In the genomic region with DNA sequence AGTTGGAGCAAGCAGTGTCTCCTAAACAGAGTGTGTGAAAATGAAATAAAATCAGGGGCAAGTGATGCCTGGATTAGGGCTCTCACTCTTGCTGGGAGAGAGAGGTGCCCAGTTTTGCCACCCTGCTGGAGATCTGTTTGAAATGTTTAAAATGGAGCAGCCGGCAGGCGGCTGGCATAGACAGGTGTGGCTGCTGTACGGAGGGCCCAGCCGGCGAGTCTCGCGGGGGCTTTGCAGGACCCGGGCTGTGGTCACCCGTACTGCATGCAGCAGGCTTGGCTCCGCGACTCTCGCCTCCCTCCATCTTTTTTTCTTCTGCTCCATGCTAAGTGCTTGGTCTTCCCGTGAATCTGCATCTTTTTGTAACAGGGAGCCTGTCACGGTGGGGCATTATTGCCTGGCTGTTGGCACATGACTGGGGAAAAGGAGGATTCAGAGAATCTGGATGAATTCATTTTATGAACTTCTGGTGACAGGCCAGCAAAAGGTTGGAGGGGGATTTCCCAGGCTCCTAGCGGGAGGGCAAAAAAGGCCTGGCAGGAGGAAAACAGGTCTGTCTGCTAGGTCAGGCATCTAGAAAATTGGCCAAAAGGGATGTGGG, we compare ENCODE assay signal across 7 cellular contexts. TPM values are rescaled to one million over a fixed set of nuclear protein-coding genes. Genes with fewer than 3 reads are reported as not detected.
DNase-seq lines count a peak whose midpoint lies in the region; ATAC-seq and TF ChIP-seq lines count a peak whose summit lies in the region.

No MANE protein-coding gene starts in this region.

- TF ChIP-seq CTCF in RWPE2 (IDR thresholded peaks at IDR 0.05; ENCODE audit: poor library complexity, severe bottlenecking) (no peak), esophagus muscularis mucosa (IDR thresholded peaks at IDR 0.05) (no peak), neural cell (IDR thresholded peaks at IDR 0.05; ENCODE audit: poor library complexity, severe bottlenecking) (no peak)

- H3K27me3 ChIP-seq in GM23248 (replicated peaks; ENCODE audit: insufficient read depth) (no peaks in the 10 kb centered on the region), RWPE2 (ENCODE audit: insufficient read depth, poor library complexity, severe bottlenecking) (no peaks in the 10 kb centered on the region), esophagus muscularis mucosa (no peaks in the 10 kb centered on the region), neural cell (ENCODE audit: insufficient read depth, low read depth, low read length) (no peaks in the 10 kb centered on the region)

- H3K9me2 ChIP-seq in GM23248 (ENCODE audit: insufficient read depth) (no peaks in the 10 kb centered on the region), neural cell (ENCODE audit: insufficient read depth, low read length) (no peaks in the 10 kb centered on the region)

- 27 to 31% methylated on average over 15 of the region's 15 CpGs for WGBS in GM23248 (ENCODE audit: low coverage in 1 of 2, low lambda C conversion rate in 2 of 2, missing lambda C conversion rate in 2 of 2), 2 experiments
- WGBS in esophagus muscularis mucosa, result 18% methylated on average over 15 of the region's 15 CpGs

- DNase-seq in GM23248 (peak; percentile 52), RWPE2 (ENCODE audit: low spot score) (no peak), esophagus muscularis mucosa (ENCODE audit: extremely low spot score) (peak; percentile 86), activated gamma-delta T cell treated with Interleukin-2 at 50 U/mL for 16 hours (no peak)

- H3K4me1 ChIP-seq in GM23248 (ENCODE audit: insufficient read depth) (peaks cover 18% of the 10 kb centered on the region), RWPE2 (ENCODE audit: insufficient read depth, poor library complexity, severe bottlenecking) (peaks cover 20% of the 10 kb centered on the region), esophagus muscularis mucosa (peaks cover 34 to 42% (median 38%) of the 10 kb centered on the region in 4 donors)

- no peaks in the 10 kb centered on the region for H4K20me1 ChIP-seq in GM23248 (ENCODE audit: insufficient read depth)
- H4K20me1 ChIP-seq in neural cell (ENCODE audit: insufficient read depth), result peaks cover 56% of the 10 kb centered on the region

- H3K4me3 ChIP-seq in GM23248, result peak overlapping the region; percentile 75
- peak overlapping the region; percentile 86 for H3K4me3 ChIP-seq in RWPE2 (ENCODE audit: severe bottlenecking)
- peak overlapping the region; percentile 84 to 95 (median 92) for H3K4me3 ChIP-seq in esophagus muscularis mucosa
- peak overlapping the region; percentile 98 for H3K4me3 ChIP-seq in neural cell (ENCODE audit: low read length)

- in situ Hi-C loops in GM23248 (cut with MboI), result loop anchor here (5.0 kb wide), 1 partner anchor 107 kb away; no protein-coding TSS in a partner anchor

- ATAC-seq in RWPE2 (ENCODE audit: low read depth) (no peak), GM18873 (IDR thresholded peaks at IDR 0.05; ENCODE audit: low FRiP score, unreplicated experiment) (no peak), GM21737 (IDR thresholded peaks at IDR 0.05; ENCODE audit: unreplicated experiment) (no peak)

- intact Hi-C loops in esophagus muscularis mucosa (cut with DNase I), result no loop called here

- H3K9ac ChIP-seq in GM23248, result peak overlapping the region; percentile 76
- peak overlapping the region; percentile 92 for H3K9ac ChIP-seq in neural cell (ENCODE audit: low read length)

- no peak for TF ChIP-seq EP300 in esophagus muscularis mucosa (IDR thresholded peaks at IDR 0.05)
- no peak for TF ChIP-seq EP300 in neural cell (conservative IDR thresholded peaks at IDR 0.05; ENCODE audit: poor library complexity, severe bottlenecking)

- H3F3A ChIP-seq in GM23248 (ENCODE audit: insufficient read depth) (peaks cover 23% of the 10 kb centered on the region; the same call in 1 of the 2 replicates), neural cell (ENCODE audit: insufficient read depth, low read length, poor library complexity, severe bottlenecking) (peaks cover 4% of the 10 kb centered on the region)

- TF ChIP-seq POLR2A in esophagus muscularis mucosa (IDR thresholded peaks at IDR 0.05; ENCODE audit: low read depth), result no peak

- no peaks in the 10 kb centered on the region for H3K36me3 ChIP-seq in GM23248 (ENCODE audit: low read depth)
- 0 out of 2 replicates have a peak, but pooled peaks cover 6% of the 10 kb centered on the region for H3K36me3 ChIP-seq in RWPE2 (ENCODE audit: low read depth)
- H3K36me3 ChIP-seq in esophagus muscularis mucosa, result no peaks in the 10 kb centered on the region
- peaks cover 7% of the 10 kb centered on the region for H3K36me3 ChIP-seq in neural cell (ENCODE audit: insufficient read depth, low read length)

- TF ChIP-seq RAD21 in neural cell (conservative IDR thresholded peaks at IDR 0.05), result no peak

- H2AFZ ChIP-seq in GM23248 (peak overlapping the region; percentile 70), neural cell (ENCODE audit: low read depth, low read length) (no peak overlapping the region)

- H3K9me3 ChIP-seq in GM23248 (ENCODE audit: low read depth) (no peaks in the 10 kb centered on the region), RWPE2 (ENCODE audit: severe bottlenecking) (no peaks in the 10 kb centered on the region), esophagus muscularis mucosa (no peaks in the 10 kb centered on the region), neural cell (ENCODE audit: low read length) (no peaks in the 10 kb centered on the region)

- H3K79me2 ChIP-seq in GM23248 (ENCODE audit: insufficient read depth), result peaks cover 58% of the 10 kb centered on the region
- peaks cover 64% of the 10 kb centered on the region for H3K79me2 ChIP-seq in neural cell (replicated peaks; ENCODE audit: insufficient read depth, low read length)

- H3K27ac ChIP-seq in GM23248 (0 out of 2 replicates have a peak overlapping the region, but pooled peaks have one; percentile 1), RWPE2 (ENCODE audit: poor library complexity, severe bottlenecking) (no peak overlapping the region), esophagus muscularis mucosa (replicated peaks in 1 of 4) (peak overlapping the region; percentile 81 to 90 (median 86)), neural cell (ENCODE audit: low read length) (peak overlapping the region; percentile 88)

- H3K4me2 ChIP-seq in GM23248 (ENCODE audit: unreplicated experiment), result peak overlapping the region; percentile 81
- H3K4me2 ChIP-seq in neural cell (ENCODE audit: low read length), result peak overlapping the region; percentile 75

TF ChIP-seq in neural cell, 6 proteins besides CTCF, POLR2A, EP300 and RAD21:
- no peak for TF ChIP-seq TAF1 (IDR thresholded peaks at IDR 0.05; ENCODE audit: low read depth)
- TF ChIP-seq, protein P1, sequence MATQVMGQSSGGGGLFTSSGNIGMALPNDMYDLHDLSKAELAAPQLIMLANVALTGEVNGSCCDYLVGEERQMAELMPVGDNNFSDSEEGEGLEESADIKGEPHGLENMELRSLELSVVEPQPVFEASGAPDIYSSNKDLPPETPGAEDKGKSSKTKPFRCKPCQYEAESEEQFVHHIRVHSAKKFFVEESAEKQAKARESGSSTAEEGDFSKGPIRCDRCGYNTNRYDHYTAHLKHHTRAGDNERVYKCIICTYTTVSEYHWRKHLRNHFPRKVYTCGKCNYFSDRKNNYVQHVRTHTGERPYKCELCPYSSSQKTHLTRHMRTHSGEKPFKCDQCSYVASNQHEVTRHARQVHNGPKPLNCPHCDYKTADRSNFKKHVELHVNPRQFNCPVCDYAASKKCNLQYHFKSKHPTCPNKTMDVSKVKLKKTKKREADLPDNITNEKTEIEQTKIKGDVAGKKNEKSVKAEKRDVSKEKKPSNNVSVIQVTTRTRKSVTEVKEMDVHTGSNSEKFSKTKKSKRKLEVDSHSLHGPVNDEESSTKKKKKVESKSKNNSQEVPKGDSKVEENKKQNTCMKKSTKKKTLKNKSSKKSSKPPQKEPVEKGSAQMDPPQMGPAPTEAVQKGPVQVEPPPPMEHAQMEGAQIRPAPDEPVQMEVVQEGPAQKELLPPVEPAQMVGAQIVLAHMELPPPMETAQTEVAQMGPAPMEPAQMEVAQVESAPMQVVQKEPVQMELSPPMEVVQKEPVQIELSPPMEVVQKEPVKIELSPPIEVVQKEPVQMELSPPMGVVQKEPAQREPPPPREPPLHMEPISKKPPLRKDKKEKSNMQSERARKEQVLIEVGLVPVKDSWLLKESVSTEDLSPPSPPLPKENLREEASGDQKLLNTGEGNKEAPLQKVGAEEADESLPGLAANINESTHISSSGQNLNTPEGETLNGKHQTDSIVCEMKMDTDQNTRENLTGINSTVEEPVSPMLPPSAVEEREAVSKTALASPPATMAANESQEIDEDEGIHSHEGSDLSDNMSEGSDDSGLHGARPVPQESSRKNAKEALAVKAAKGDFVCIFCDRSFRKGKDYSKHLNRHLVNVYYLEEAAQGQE (IDR thresholded peaks at IDR 0.05; ENCODE audit: borderline replicate concordance), result no peak
- TF ChIP-seq POLR2AphosphoS5 (IDR thresholded peaks at IDR 0.05), result no peak
- no peak for TF ChIP-seq EZH2 (IDR thresholded peaks at IDR 0.05; ENCODE audit: borderline replicate concordance, insufficient read depth, low read length, poor library complexity, severe bottlenecking)
- TF ChIP-seq MXI1 (conservative IDR thresholded peaks at IDR 0.05; ENCODE audit: poor library complexity, severe bottlenecking), result no peak
- no peak for TF ChIP-seq SMC3 (conservative IDR thresholded peaks at IDR 0.05; ENCODE audit: poor library complexity)

RNA-seq across cellular contexts. Expression of a gene that starts 1.8 kb away (rescaled TPM):
- 10.4 and 17.2 TPM in 2 replicates for total RNA-seq in GM23248 (2014; rRNA removed; shearing (Covaris generic))
- 7.1 and 7.6 TPM in 2 replicates for polyA plus RNA-seq in GM23248 (2016; fragmentation: Nextera tagmentation; extraction: Ambion mirVana)
- total RNA-seq in esophagus muscularis mucosa, result 10 to 100 TPM; 18.2 to 28.3 (median 23.6) TPM
- polyA plus RNA-seq in neural cell, result 31.6 and 33.3 TPM in 2 replicates
- polyA minus RNA-seq in neural cell, result 55.3 and 66.1 TPM in 2 replicates

RNA-seq across cellular contexts. Expression of a gene that starts 15.7 kb away (rescaled TPM):
- total RNA-seq in GM23248 (2014; rRNA removed; shearing (Covaris generic)), result 7.5 and 8.3 TPM in 2 replicates
- 11.4 and 15.2 TPM in 2 replicates for polyA plus RNA-seq in GM23248 (2016; fragmentation: Nextera tagmentation; extraction: Ambion mirVana)
- 10 to 100 TPM; 15.7 to 27.2 (median 18.6) TPM for total RNA-seq in esophagus muscularis mucosa
- 20.3 and 24.1 TPM in 2 replicates for polyA plus RNA-seq in neural cell
- polyA minus RNA-seq in neural cell, result 25.1 and 26.1 TPM in 2 replicates

Comparison
In these comparisons a context has a peak if more than half of its experiments do, and no peak if none do; other contexts are left out.
1. DNase-seq: peak in GM23248 (single experiment) and esophagus muscularis mucosa (single experiment); none in RWPE2 (single experiment) and activated gamma-delta T cell treated with Interleukin-2 at 50 U/mL for 16 hours (single experiment).
2. Peak in every context shown above with its lines, with median percentiles within 50 percentile points of each other: H3K4me3 ChIP-seq.